22 cellular contexts compared by ENCODE assay signal in the genomic region with DNA sequence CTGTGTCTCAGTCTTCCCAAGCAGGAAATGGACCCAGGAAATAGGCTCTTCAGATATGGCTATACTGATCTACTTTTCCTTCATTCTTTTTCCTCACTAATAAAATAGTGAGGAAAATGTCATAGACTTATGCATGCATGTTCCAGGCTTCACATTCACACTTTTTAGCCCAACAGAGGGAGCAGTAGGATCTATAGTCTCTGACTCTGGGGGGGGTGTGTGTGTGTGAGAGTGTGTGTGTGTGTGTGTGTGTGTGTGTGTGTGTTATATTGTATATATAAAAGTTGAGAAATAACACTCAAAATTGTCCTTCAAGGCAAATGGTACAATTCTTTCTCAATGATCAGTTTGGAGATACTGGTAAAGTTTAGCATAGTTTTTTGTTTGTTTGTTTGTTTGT.
DNase-seq lines count a peak whose midpoint lies in the region; ATAC-seq, FAIRE-seq and TF ChIP-seq lines count a peak whose summit lies in the region.
"Had no signal": no experiment of that assay in that cellular context is flagged by ENCODE, and none has a peak within 500 bp of the region (broad histone marks: within the 10 kb centered on the region; RNA-seq: fewer than 3 reads in every experiment).

No MANE protein-coding gene starts in this region.

- BruUV-seq in A673 (replicated peaks; lab: Mats Ljungman, UMichigan) (no TSS peak), HCT116 (replicated peaks; lab: Mats Ljungman, UMichigan) (no TSS peak)

- CTCF ChIA-PET in A673 (lab: Charles Lee) (no interaction called here), HCT116 (lab: Charles Lee) (no interaction called here), H1 (lab: Charles Lee; ENCODE audit: partially characterized antibody) (interaction anchor here (0.8 to 1.5 kb wide), 2 partner anchors 14 to 482 kb away, joined by 3 read pairs; no protein-coding TSS in a partner anchor)

- H2BK5ac ChIP-seq in H1 (ENCODE audit: low read depth, low read length) = no peak overlapping the region

- no peak overlapping the region for H2BK120ac ChIP-seq in H1 (replicated peaks; ENCODE audit: low read depth, low read length)

- H3K4me3 ChIP-seq in A673 (ENCODE audit: low read depth, low read length, poor library complexity, severe bottlenecking) (no peak overlapping the region), HCT116 (replicated peaks in 1 of 2; ENCODE audit: low read depth in 1 of 2, low read length in 2 of 2) (no peak overlapping the region), H1 (ENCODE audit: extremely low read depth in 1 of 4, insufficient read depth in 2 of 4, low read depth in 3 of 4, low read length in 4 of 4) (no peak overlapping the region), MM.1S (ENCODE audit: low read length) (no peak overlapping the region)
- H3K4me3 ChIP-seq: PC-9 had no signal

- TF ChIP-seq EP300 in H1 (IDR thresholded peaks at IDR 0.05; ENCODE audit: borderline replicate concordance in 1 of 2, low read depth in 2 of 2, low read length in 2 of 2) = no peak

- H3K27ac ChIP-seq in A673 (ENCODE audit: low read depth, low read length, poor library complexity, severe bottlenecking) (no peak overlapping the region), HCT116 (ENCODE audit: low read depth, low read length) (no peak overlapping the region), H1 (ENCODE audit: low read depth, low read length) (no peak overlapping the region), MM.1S (ENCODE audit: low read length) (no peak overlapping the region)
- H3K27ac ChIP-seq: PC-9, RWPE1 had no signal

- no peak overlapping the region for H3K14ac ChIP-seq in H1 (ENCODE audit: insufficient read length)

- no peak overlapping the region for H3K56ac ChIP-seq in H1 (replicated peaks; ENCODE audit: insufficient read length, low read depth, low read length)

- TF ChIP-seq POLR2A in HCT116 (IDR thresholded peaks at IDR 0.05; ENCODE audit: borderline replicate concordance, extremely low read depth, insufficient read depth, insufficient read length) = no peak
- TF ChIP-seq POLR2A in H1 (IDR thresholded peaks at IDR 0.05; ENCODE audit: control extremely low read depth in 1 of 2, low read depth in 2 of 2, low read length in 2 of 2) = no peak

- no peak overlapping the region for H3K4me3 Mint-ChIP-seq in immature natural killer cell
- H3K4me3 Mint-ChIP-seq: CD4-positive, CD25-positive, alpha-beta regulatory T cell; H9; IgD-negative memory B cell had no signal

- H3K4me2 ChIP-seq in HCT116 (ENCODE audit: low read length) = no peak overlapping the region
- H3K4me2 ChIP-seq in H1 (ENCODE audit: insufficient read depth in 1 of 2, low read depth in 2 of 2, low read length in 2 of 2) = no peak overlapping the region
- no peak overlapping the region for H3K4me2 ChIP-seq in MM.1S (ENCODE audit: low read depth, low read length)
- H3K4me2 ChIP-seq: PC-9, SK-N-SH had no signal

- no peaks in the 10 kb centered on the region for H3K4me1 ChIP-seq in A673 (ENCODE audit: insufficient read depth, low read length, poor library complexity, severe bottlenecking)
- no peaks in the 10 kb centered on the region for H3K4me1 ChIP-seq in HCT116 (ENCODE audit: control insufficient read depth in 1 of 2, insufficient read depth in 2 of 2, low read length in 2 of 2)
- peaks cover 0 to 2% (median 0%) of the 10 kb centered on the region in 4 experiments; a peak in 3 of 7 replicates for H3K4me1 ChIP-seq in H1 (replicated peaks in 1 of 4; ENCODE audit: control insufficient read depth in 3 of 4, insufficient read depth in 4 of 4, low read length in 3 of 4)
- no peaks in the 10 kb centered on the region for H3K4me1 ChIP-seq in MM.1S (ENCODE audit: low read length)

- no peak overlapping the region for H2AFZ ChIP-seq in HCT116 (ENCODE audit: low read depth, low read length, poor library complexity, severe bottlenecking)
- no peak overlapping the region for H2AFZ ChIP-seq in H1 (ENCODE audit: low read length)
- H2AFZ ChIP-seq in MM.1S (ENCODE audit: low read length) = no peak overlapping the region
- H2AFZ ChIP-seq: PC-9 had no signal

- H3F3A ChIP-seq in MM.1S (ENCODE audit: insufficient read depth, low read length) = no peaks in the 10 kb centered on the region

- H3K4me1 Mint-ChIP-seq in immature natural killer cell = peaks cover 2 to 7% of the 10 kb centered on the region in 2 donors
- H3K4me1 Mint-ChIP-seq: CD4-positive, CD25-positive, alpha-beta regulatory T cell; IgD-negative memory B cell had no signal

- no peaks in the 10 kb centered on the region for H3K79me1 ChIP-seq in H1 (ENCODE audit: low read depth, low read length)

- no peak overlapping the region for H2BK15ac ChIP-seq in H1 (ENCODE audit: low read length)

- no peak for FAIRE-seq in H1 (lab: Jason Lieb, UNC)

- H3K23ac ChIP-seq in H1 (ENCODE audit: insufficient read length) = no peak overlapping the region

- no peaks in the 10 kb centered on the region for H3K36me3 Mint-ChIP-seq in immature natural killer cell
- H3K36me3 Mint-ChIP-seq: CD4-positive, CD25-positive, alpha-beta regulatory T cell; IgD-negative memory B cell had no signal

- TF ChIP-seq RAD21 in HCT116 (IDR thresholded peaks at IDR 0.05; ENCODE audit: low read depth) (peak; percentile 40), H1 (IDR thresholded peaks at IDR 0.05 in 1 of 2, conservative IDR thresholded peaks at IDR 0.05 in 1 of 2; ENCODE audit: low read depth in 2 of 2, low read length in 2 of 2) (peak in 1 of 2 experiments; percentile 34; a peak in 2 of 4 replicates)

- peaks cover 0 to 4% (median 1%) of the 10 kb centered on the region in 6 donors for H3K9me3 Mint-ChIP-seq in immature natural killer cell
- H3K9me3 Mint-ChIP-seq: H9, IgD-negative memory B cell had no signal

- H3K79me2 ChIP-seq in HCT116 (ENCODE audit: insufficient read depth, low read length) (no peaks in the 10 kb centered on the region), H1 (ENCODE audit: control insufficient read depth in 1 of 2, insufficient read depth in 2 of 2, low read length in 2 of 2) (no peaks in the 10 kb centered on the region), MM.1S (ENCODE audit: low read length) (no peaks in the 10 kb centered on the region)

- no peak overlapping the region for H3K18ac ChIP-seq in H1 (ENCODE audit: extremely low read depth, low read length)

- H4K8ac ChIP-seq in H1 (ENCODE audit: extremely low read depth, insufficient read depth, low read length) = no peak overlapping the region

- H2BK12ac ChIP-seq in H1 (ENCODE audit: low read depth, low read length) = no peak overlapping the region

- POLR2A ChIA-PET in A673 (lab: Charles Lee; ENCODE audit: low non-redundant PET) (no interaction called here), HCT116 (lab: Charles Lee) (no interaction called here), H1 (lab: Charles Lee; ENCODE audit: partially characterized antibody) (no interaction called here)

- H3K27ac Mint-ChIP-seq in immature natural killer cell = no peak overlapping the region
- H3K27ac Mint-ChIP-seq: CD4-positive, CD25-positive, alpha-beta regulatory T cell; H9; IgD-negative memory B cell had no signal

- RAD21 ChIA-PET in HCT116 (lab: Charles Lee; ENCODE audit: low non-redundant PET in 1 of 2, low total read pairs in 2 of 2, uncharacterized antibody in 2 of 2, unreplicated experiment in 2 of 2) = no interaction called here

- H3K4ac ChIP-seq in H1 (replicated peaks; ENCODE audit: insufficient read length, low read depth, low read length) = no peak overlapping the region

- H3K9ac ChIP-seq in HCT116 (ENCODE audit: low read length) (no peak overlapping the region), H1 (replicated peaks in 1 of 4; ENCODE audit: extremely low read depth in 1 of 4, low read depth in 3 of 4, low read length in 3 of 4) (no peak overlapping the region), MM.1S (ENCODE audit: low read length) (no peak overlapping the region)
- H3K9ac ChIP-seq: SK-N-SH had no signal

- no peak overlapping the region for H2BK20ac ChIP-seq in H1 (ENCODE audit: low read length)

- peaks cover 0 to 3% (median 0%) of the 10 kb centered on the region in 3 donors for H3K27me3 Mint-ChIP-seq in immature natural killer cell (ENCODE audit: low read depth in 3 of 3)
- H3K27me3 Mint-ChIP-seq: CD4-positive, CD25-positive, alpha-beta regulatory T cell; IgD-negative memory B cell had no signal

- H3K9me2 ChIP-seq in HCT116 (ENCODE audit: insufficient read depth) (no peaks in the 10 kb centered on the region), MM.1S (replicated peaks; ENCODE audit: insufficient read depth, low read length) (no peaks in the 10 kb centered on the region)
- H3K9me2 ChIP-seq: SK-N-SH had no signal

- intact Hi-C loops in A673 (cut with micrococcal nuclease; ENCODE audit: unreplicated experiment) (loop anchor here (5.0 kb wide), 1 partner anchor 141 kb away; no protein-coding TSS in a partner anchor), HCT116 (cut with micrococcal nuclease) (no loop called here)

- H4K5ac ChIP-seq in H1 (ENCODE audit: insufficient read length, low read depth, low read length) = no peak overlapping the region

- H3K27me3 ChIP-seq in A673 (replicated peaks; ENCODE audit: insufficient read depth, low read depth, low read length, poor library complexity) (no peaks in the 10 kb centered on the region), HCT116 (ENCODE audit: insufficient read depth, low read length) (no peaks in the 10 kb centered on the region), H1 (replicated peaks in 1 of 4; ENCODE audit: control insufficient read depth in 3 of 4, extremely low read depth in 1 of 4, insufficient read depth in 3 of 4, low read length in 3 of 4) (no peaks in the 10 kb centered on the region), MM.1S (replicated peaks; ENCODE audit: insufficient read depth, low read length) (no peaks in the 10 kb centered on the region)

- no peaks in the 10 kb centered on the region for H3K9me3 ChIP-seq in A673 (ENCODE audit: low read depth, low read length, poor library complexity, severe bottlenecking)
- no peaks in the 10 kb centered on the region for H3K9me3 ChIP-seq in HCT116 (ENCODE audit: control insufficient read depth in 1 of 2, insufficient read depth in 1 of 2, low read depth in 1 of 2, low read length in 2 of 2)
- no peaks in the 10 kb centered on the region for H3K9me3 ChIP-seq in H1 (ENCODE audit: insufficient read depth in 2 of 2, low read depth in 1 of 2, low read length in 1 of 2)
- H3K9me3 ChIP-seq in MM.1S (replicated peaks; ENCODE audit: insufficient read depth, low read length) = no peaks in the 10 kb centered on the region
- H3K9me3 ChIP-seq: SK-N-SH had no signal

- H3K36me3 ChIP-seq in A673 (ENCODE audit: insufficient read depth, low read length, poor library complexity, severe bottlenecking) (no peaks in the 10 kb centered on the region), HCT116 (ENCODE audit: control insufficient read depth in 1 of 2, insufficient read depth in 2 of 2, low read length in 2 of 2) (no peaks in the 10 kb centered on the region), H1 (ENCODE audit: control insufficient read depth in 2 of 4, insufficient read depth in 4 of 4, low read length in 3 of 4) (no peaks in the 10 kb centered on the region), MM.1S (replicated peaks; ENCODE audit: insufficient read depth, low read length) (no peaks in the 10 kb centered on the region)

- ATAC-seq in HCT116 = no peak; the same call in 1 of the 2 replicates

- DNase-seq in A673 (ENCODE audit: low spot score) (peak; percentile 52), HCT116 (ENCODE audit: low read depth, low spot score) (peak; percentile 13), OCI-M1 (lab: John Stamatoyannopoulos, UW) (peak; percentile 34), H1 (ENCODE audit: low read depth in 1 of 2, low spot score in 2 of 2) (no peak), immature natural killer cell (no peak), 8988T (no peak), NOMO-1 (lab: John Stamatoyannopoulos, UW; ENCODE audit: unreplicated experiment in 2 of 2) (no peak), MM.1S (no peak)
- DNase-seq: CD4-positive, CD25-positive, alpha-beta regulatory T cell; DMS79 treated with DMSO at 0.1 percent for 48 hours; H9; Kasumi-1; NCI-H1092 treated with DMSO at 0.1 percent for 48 hours; NCI-H1436 treated with DMSO at 0.1 percent for 48 hours; NCI-H2029; NCI-H2171; NCI-H524 treated with DMSO at 0.1 percent for 48 hours; PC-9; SHP77 treated with DMSO at 0.1 percent for 48 hours; SK-N-SH had no signal

- no peak overlapping the region for H2AK5ac ChIP-seq in H1 (ENCODE audit: low read depth, low read length)

- no peak overlapping the region for H4K91ac ChIP-seq in H1 (replicated peaks; ENCODE audit: insufficient read length, low read length)

- H3K23me2 ChIP-seq in H1 (ENCODE audit: low read depth, low read length) = no peaks in the 10 kb centered on the region; the same call in 1 of the 2 replicates

- peak; percentile 38 for TF ChIP-seq CTCF in A673 (conservative IDR thresholded peaks at IDR 0.05; ENCODE audit: low read depth, low read length)
- TF ChIP-seq CTCF in HCT116 (IDR thresholded peaks at IDR 0.05 in 2 of 3, conservative IDR thresholded peaks at IDR 0.05 in 1 of 3; ENCODE audit: borderline replicate concordance in 1 of 3, insufficient read depth in 1 of 3, low read depth in 2 of 3, low read length in 2 of 3) = peak in 2 of 3 experiments; percentile 10 to 20; a peak in 1 of 6 replicates
- peak in 2 of 3 experiments; percentile 2 to 4; a peak in 1 of 4 replicates for TF ChIP-seq CTCF in H1 (IDR thresholded peaks at IDR 0.05; ENCODE audit: control extremely low read depth in 1 of 3, insufficient read depth in 1 of 3, low read depth in 1 of 3, low read length in 3 of 3)
- TF ChIP-seq CTCF in MM.1S (IDR thresholded peaks at IDR 0.05; ENCODE audit: low read length) = no peak

- H4K20me1 ChIP-seq in HCT116 (ENCODE audit: insufficient read depth) = no peaks in the 10 kb centered on the region
- H4K20me1 ChIP-seq in H1 (replicated peaks in 1 of 2; ENCODE audit: control insufficient read depth in 1 of 2, insufficient read depth in 2 of 2, low read length in 2 of 2) = no peaks in the 10 kb centered on the region
- no peaks in the 10 kb centered on the region for H4K20me1 ChIP-seq in MM.1S (ENCODE audit: insufficient read depth, low read length)

Comparison
In these comparisons a context has a peak if more than half of its experiments do, and no peak if none do; other contexts are left out.
1. DNase-seq: peak in A673 (single experiment), HCT116 (single experiment) and OCI-M1 (single experiment); none in H1 (0 of 2), immature natural killer cell (0 of 3), 8988T (single experiment), NOMO-1 (0 of 2) and MM.1S (single experiment).